Comparison of ENCODE assay signal across 8 cellular contexts in genomic region chrX:107775734-107776511, GRCh38. TPM values are rescaled to one million over a fixed set of nuclear protein-coding genes. Genes with fewer than 3 reads are reported as not detected.
A peak's percentile ranks its signal among the peaks of the same experiment; 100 is the strongest.
DNase-seq lines count a peak whose midpoint lies in the region; ATAC-seq lines count a peak whose summit lies in the region.

Gene TSC22D3 (minus strand): TSS chrX:107775787. CDS start chrX:107775419, 368 bp downstream.

- H3K4me3 Mint-ChIP-seq in activated T-cell treated with anti-CD3 and anti-CD28 coated beads, Interleukin-2, amount 50 U/mL, for 4 hours = peak within 1 kb of the TSS; percentile 88

- peak; percentile 88 for ATAC-seq in GM21390 (IDR thresholded peaks at IDR 0.05; ENCODE audit: unreplicated experiment)
- ATAC-seq in activated T-cell treated with anti-CD3 and anti-CD28 coated beads, Interleukin-2, amount 50 U/mL, for 4 hours = peak; percentile 82 to 88

- H3K9me3 ChIP-seq in esophagus (ENCODE audit: control insufficient read depth in 2 of 2, insufficient read depth in 1 of 2, low read depth in 1 of 2, low read length in 1 of 2) (no peaks in the 10 kb centered on the region), mucosa of rectum (ENCODE audit: control insufficient read depth in 2 of 2, low read length in 2 of 2) (no peaks in the 10 kb centered on the region)

- H3K4me1 ChIP-seq in esophagus (ENCODE audit: control insufficient read depth in 2 of 2, insufficient read depth in 2 of 2, low read length in 1 of 2) (peaks cover 0 to 5% of the 10 kb centered on the region in 2 donors), mucosa of rectum (ENCODE audit: control insufficient read depth in 2 of 2, insufficient read depth in 2 of 2, low read length in 2 of 2) (peaks cover 0 to 16% of the 10 kb centered on the region in 2 donors)

- H3K4me1 Mint-ChIP-seq in activated T-cell treated with anti-CD3 and anti-CD28 coated beads, Interleukin-2, amount 50 U/mL, for 4 hours (ENCODE audit: low read depth) = peaks cover 16% of the 10 kb centered on the region

- H3K9me3 Mint-ChIP-seq in activated T-cell treated with anti-CD3 and anti-CD28 coated beads, Interleukin-2, amount 50 U/mL, for 4 hours = no peaks in the 10 kb centered on the region

- H3K36me3 ChIP-seq in esophagus (ENCODE audit: control insufficient read depth in 2 of 2, insufficient read depth in 2 of 2, low read length in 1 of 2) (no peaks in the 10 kb centered on the region), mucosa of rectum (ENCODE audit: control insufficient read depth in 2 of 2, insufficient read depth in 2 of 2, low read length in 2 of 2) (no peaks in the 10 kb centered on the region)

- H3K27me3 ChIP-seq in esophagus (ENCODE audit: control insufficient read depth in 1 of 2, insufficient read depth in 2 of 2, low read length in 2 of 2) (no peaks in the 10 kb centered on the region), mucosa of rectum (ENCODE audit: control insufficient read depth in 2 of 2, insufficient read depth in 2 of 2, low read length in 2 of 2) (peaks cover 0 to 4% of the 10 kb centered on the region in 2 donors)

- DNase-seq in COR-L47 (lab: John Stamatoyannopoulos, UW) (peak; percentile 32), HT1080 (ENCODE audit: low read depth) (peak; percentile 69), OCI-M1 (lab: John Stamatoyannopoulos, UW) (peak; percentile 81)
- DNase-seq in activated T-cell treated with anti-CD3 and anti-CD28 coated beads, Interleukin-2, amount 50 U/mL, for 4 hours = peak; percentile 40
- peak; percentile 60 for DNase-seq in stimulated activated naive CD4-positive, alpha-beta T cell treated with Interleukin-2 at 50 U/mL for 16 hours (lab: John Stamatoyannopoulos, UW)

- H3K27ac ChIP-seq in esophagus (ENCODE audit: low read depth in 2 of 2, low read length in 1 of 2) (peak within 1 kb of the TSS; percentile 84 to 92), mucosa of rectum (ENCODE audit: low read depth in 2 of 2, low read length in 2 of 2) (peak within 1 kb of the TSS; percentile 21 to 38)

- no peaks in the 10 kb centered on the region for H3K36me3 Mint-ChIP-seq in activated T-cell treated with anti-CD3 and anti-CD28 coated beads, Interleukin-2, amount 50 U/mL, for 4 hours (ENCODE audit: insufficient read depth)

- H3K4me3 ChIP-seq in esophagus (ENCODE audit: low read depth in 1 of 2, low read length in 2 of 2) (peak within 1 kb of the TSS; percentile 36 to 65), mucosa of rectum (ENCODE audit: low read length in 2 of 2) (peak within 1 kb of the TSS; percentile 62 to 72)

- no peaks in the 10 kb centered on the region for H3K27me3 Mint-ChIP-seq in activated T-cell treated with anti-CD3 and anti-CD28 coated beads, Interleukin-2, amount 50 U/mL, for 4 hours (ENCODE audit: low read depth)

- peak within 1 kb of the TSS; percentile 54 to 74 for H3K9ac ChIP-seq in mucosa of rectum (ENCODE audit: low read depth in 1 of 2, low read length in 2 of 2)

- 0 to 23% methylated on average over 42 to 59 of the region's 59 CpGs for WGBS in esophagus, 2 donors

RNA-seq across cellular contexts. Expression of gene TSC22D3, which starts in this region (rescaled TPM):
- 5.4 and 8.8 TPM in 2 replicates for total RNA-seq in HT1080 (2014; rRNA removed; shearing (Covaris generic))
- 12.3 and 12.4 TPM in 2 replicates for polyA plus RNA-seq in HT1080 (2015; cell fraction: cytosol; rRNA removed)
- 24.7 and 28.4 TPM in 2 replicates for polyA plus RNA-seq in HT1080 (2015; cell fraction: nucleus; rRNA removed)
- total RNA-seq in activated T-cell treated with anti-CD3 and anti-CD28 coated beads, Interleukin-2, amount 50 U/mL, for 4 hours = 10 to 100 TPM; 14.1 to 21.6 (median 18.5) TPM
- 10 to 100 TPM; 62.5 to 64.5 TPM for polyA plus RNA-seq in esophagus

Comparison
In these comparisons a context has a peak if more than half of its experiments do, and no peak if none do; other contexts are left out.
1. Peak in every context shown above with its lines: DNase-seq, ATAC-seq, H3K4me3 ChIP-seq and H3K27ac ChIP-seq.